Comparison of ENCODE assay signal across 16 cellular contexts in genomic region chr19:53183146-53183545, GRCh38. TPM values are rescaled to one million over a fixed set of nuclear protein-coding genes. Genes with fewer than 3 reads are reported as not detected.
DNase-seq lines count a peak whose midpoint lies in the region; ATAC-seq lines count a peak whose summit lies in the region.
"Had no signal": no experiment of that assay in that cellular context is flagged by ENCODE, and none has a peak within 500 bp of the region (broad histone marks: within the 10 kb centered on the region; RNA-seq: fewer than 3 reads in every experiment).

No MANE protein-coding gene starts in this region.

- no peak for ATAC-seq in activated T-cell treated with anti-CD3 and anti-CD28 coated beads, Interleukin-2, amount 50 U/mL, for 72 hours (replicated peaks in 1 of 2)
- ATAC-seq in GM19324 (IDR thresholded peaks at IDR 0.05; ENCODE audit: low FRiP score, unreplicated experiment): no peak
- no peak for ATAC-seq in HG03097 (IDR thresholded peaks at IDR 0.05; ENCODE audit: low FRiP score, unreplicated experiment)
- ATAC-seq: WTC11 had no signal

- H3K27ac Mint-ChIP-seq in activated T-cell treated with anti-CD3 and anti-CD28 coated beads, Interleukin-2, amount 50 U/mL, for 72 hours: peak overlapping the region; percentile 22
- H3K27ac Mint-ChIP-seq in activated T-cell treated with anti-CD3 and anti-CD28 coated beads, Interleukin-2, amount 50 U/mL, for 24 hours: no peak overlapping the region
- H3K27ac Mint-ChIP-seq: CD4-positive, alpha-beta memory T cell; WTC11 had no signal

- DNase-seq in activated T-cell treated with anti-CD3 and anti-CD28 coated beads, Interleukin-2, amount 50 U/mL, for 72 hours: no peak
- no peak for DNase-seq in activated T-cell treated with anti-CD3 and anti-CD28 coated beads, Interleukin-2, amount 50 U/mL, for 24 hours
- DNase-seq in astrocyte of the hippocampus (ENCODE audit: low read depth, low spot score) (peak; percentile 90), kidney tubule cell (ENCODE audit: low spot score) (peak; percentile 62), nucleus accumbens (lab: John Stamatoyannopoulos, UW) (no peak)
- DNase-seq in stimulated activated naive CD4-positive, alpha-beta T cell treated with Interleukin-2 at 50 U/mL for 16 hours (lab: John Stamatoyannopoulos, UW): no peak
- DNase-seq: CD4-positive, alpha-beta memory T cell; effector CD8-positive, alpha-beta T cell; midbrain; MM.1S; NCI-H2081; Peyer's patch; stimulated activated CD4-positive, alpha-beta T cell treated with anti-CD3 and anti-CD28 coated beads, Interleukin-12 subunit alpha, Interleukin-12 subunit beta, amount 100 ng/mL, for 4 hours had no signal

- peaks cover 1 to 16% of the 10 kb centered on the region in 2 donors for H3K9me3 Mint-ChIP-seq in activated T-cell treated with anti-CD3 and anti-CD28 coated beads, Interleukin-2, amount 50 U/mL, for 72 hours
- peaks cover 27% of the 10 kb centered on the region for H3K9me3 Mint-ChIP-seq in activated T-cell treated with anti-CD3 and anti-CD28 coated beads, Interleukin-2, amount 50 U/mL, for 24 hours

- H3K36me3 Mint-ChIP-seq in activated T-cell treated with anti-CD3 and anti-CD28 coated beads, Interleukin-2, amount 50 U/mL, for 72 hours (ENCODE audit: insufficient read depth in 2 of 2): peaks cover 18 to 33% of the 10 kb centered on the region in 2 donors
- peaks cover 59% of the 10 kb centered on the region for H3K36me3 Mint-ChIP-seq in activated T-cell treated with anti-CD3 and anti-CD28 coated beads, Interleukin-2, amount 50 U/mL, for 24 hours (ENCODE audit: low read depth)

- no peak overlapping the region for H3K4me3 Mint-ChIP-seq in activated T-cell treated with anti-CD3 and anti-CD28 coated beads, Interleukin-2, amount 50 U/mL, for 72 hours
- no peak overlapping the region for H3K4me3 Mint-ChIP-seq in activated T-cell treated with anti-CD3 and anti-CD28 coated beads, Interleukin-2, amount 50 U/mL, for 24 hours
- H3K4me3 Mint-ChIP-seq: CD4-positive, alpha-beta memory T cell; WTC11 had no signal

- H3K4me1 Mint-ChIP-seq in activated T-cell treated with anti-CD3 and anti-CD28 coated beads, Interleukin-2, amount 50 U/mL, for 72 hours (ENCODE audit: low read depth): no peaks in the 10 kb centered on the region
- H3K4me1 Mint-ChIP-seq in activated T-cell treated with anti-CD3 and anti-CD28 coated beads, Interleukin-2, amount 50 U/mL, for 24 hours (ENCODE audit: low read depth): no peaks in the 10 kb centered on the region
- H3K4me1 Mint-ChIP-seq: CD4-positive, alpha-beta memory T cell; WTC11 had no signal

- no peaks in the 10 kb centered on the region for H3K27me3 Mint-ChIP-seq in activated T-cell treated with anti-CD3 and anti-CD28 coated beads, Interleukin-2, amount 50 U/mL, for 72 hours (ENCODE audit: low read depth)
- H3K27me3 Mint-ChIP-seq in activated T-cell treated with anti-CD3 and anti-CD28 coated beads, Interleukin-2, amount 50 U/mL, for 24 hours: no peaks in the 10 kb centered on the region
- H3K27me3 Mint-ChIP-seq: CD4-positive, alpha-beta memory T cell had no signal

RNA-seq across cellular contexts. Expression of gene ZNF665, which starts 10.0 kb away (rescaled TPM):
- total RNA-seq in activated T-cell treated with anti-CD3 and anti-CD28 coated beads, Interleukin-2, amount 50 U/mL, for 72 hours: 1 to 10 TPM; 5.6 to 6.5 TPM

RNA-seq across cellular contexts. Expression of gene ZNF347, which starts 24.3 kb away (rescaled TPM):
- total RNA-seq in activated T-cell treated with anti-CD3 and anti-CD28 coated beads, Interleukin-2, amount 50 U/mL, for 72 hours: 1 to 10 TPM; 4.7 to 6.5 TPM

RNA-seq across cellular contexts. Expression of gene ZNF415, which starts 50.4 kb away (rescaled TPM):
- total RNA-seq in activated T-cell treated with anti-CD3 and anti-CD28 coated beads, Interleukin-2, amount 50 U/mL, for 72 hours: 1 to 10 TPM; 3.4 to 5.2 TPM

Comparison
In these comparisons a context has a peak if more than half of its experiments do, and no peak if none do; other contexts are left out.
1. DNase-seq: peak in astrocyte of the hippocampus (single experiment) and kidney tubule cell (single experiment); none in activated T-cell treated with anti-CD3 and anti-CD28 coated beads, Interleukin-2, amount 50 U/mL, for 72 hours (0 of 2), activated T-cell treated with anti-CD3 and anti-CD28 coated beads, Interleukin-2, amount 50 U/mL, for 24 hours (single experiment), stimulated activated naive CD4-positive, alpha-beta T cell treated with Interleukin-2 at 50 U/mL for 16 hours (single experiment) and nucleus accumbens (0 of 56).